10 cellular contexts compared by ENCODE assay signal in genomic region chr3:46539443-46540005, GRCh38. TPM values are rescaled to one million over a fixed set of nuclear protein-coding genes. Genes with fewer than 3 reads are reported as not detected.
DNase-seq lines count a peak whose midpoint lies in the region; ATAC-seq and TF ChIP-seq lines count a peak whose summit lies in the region.
"Had no signal": no experiment of that assay in that cellular context is flagged by ENCODE, and none has a peak within 500 bp of the region (broad histone marks: within the 10 kb centered on the region; RNA-seq: fewer than 3 reads in every experiment).

No MANE protein-coding gene starts in this region.

- H3K27me3 ChIP-seq in SJSA1 (replicated peaks) (no peaks in the 10 kb centered on the region), endodermal cell (ENCODE audit: control insufficient read depth, insufficient read depth, low read length, poor library complexity, severe bottlenecking) (no peaks in the 10 kb centered on the region), tibial artery (peaks cover 0 to 16% of the 10 kb centered on the region in 2 donors)

- H3K36me3 ChIP-seq in SJSA1, result no peaks in the 10 kb centered on the region
- peaks cover 69% of the 10 kb centered on the region for H3K36me3 ChIP-seq in endodermal cell (ENCODE audit: control insufficient read depth, insufficient read depth, low read length)
- H3K36me3 ChIP-seq in tibial artery, result no peaks in the 10 kb centered on the region

- H3K4me1 ChIP-seq in SJSA1 (replicated peaks) (peaks cover 30% of the 10 kb centered on the region), endodermal cell (ENCODE audit: control insufficient read depth, insufficient read depth, low read length) (no peaks in the 10 kb centered on the region), tibial artery (no peaks in the 10 kb centered on the region)

- 93 to 96% methylated on average over 5 to 9 of the region's 9 CpGs for WGBS in endodermal cell (ENCODE audit: insufficient coverage in 1 of 2, insufficient read length in 1 of 2), 2 experiments

- peaks cover 16% of the 10 kb centered on the region for H3K4me1 Mint-ChIP-seq in endodermal cell
- H3K4me1 Mint-ChIP-seq in stimulated activated naive CD8-positive, alpha-beta T cell treated with anti-CD3 and anti-CD28 coated beads, Interleukin-15, amount 100 ng/mL, for 72 hours, result peaks cover 45% of the 10 kb centered on the region

- H3K4me3 ChIP-seq in SJSA1 (no peak overlapping the region; the same call in 1 of the 2 replicates), endodermal cell (ENCODE audit: low read length) (no peak overlapping the region), tibial artery (no peak overlapping the region)

- H3K9me3 ChIP-seq in SJSA1 (replicated peaks), result no peaks in the 10 kb centered on the region; the same call in 1 of the 2 replicates
- no peaks in the 10 kb centered on the region for H3K9me3 ChIP-seq in endodermal cell (ENCODE audit: control insufficient read depth, low read length)
- H3K9me3 ChIP-seq in tibial artery, result no peaks in the 10 kb centered on the region

- TF ChIP-seq CTCF in endodermal cell (conservative IDR thresholded peaks at IDR 0.05) (no peak), tibial artery (IDR thresholded peaks at IDR 0.05) (no peak)

- H3K27ac Mint-ChIP-seq in endodermal cell, result peak overlapping the region; percentile 21
- H3K27ac Mint-ChIP-seq in stimulated activated naive CD8-positive, alpha-beta T cell treated with anti-CD3 and anti-CD28 coated beads, Interleukin-15, amount 100 ng/mL, for 72 hours, result peak overlapping the region in 1 of 2 donors; percentile 93

- peak; percentile 41 for DNase-seq in activated T-cell treated with anti-CD3 and anti-CD28 coated beads, Interleukin-2, amount 50 U/mL, for 1 hour
- DNase-seq in activated T-cell treated with anti-CD3 and anti-CD28 coated beads for 4 hours, result no peak
- no peak for DNase-seq in SJSA1 (ENCODE audit: low read depth in 1 of 2, low spot score in 2 of 2)
- DNase-seq in endodermal cell, result no peak
- no peak for DNase-seq in stimulated activated naive CD8-positive, alpha-beta T cell treated with anti-CD3 and anti-CD28 coated beads, Interleukin-15, amount 100 ng/mL, for 72 hours
- DNase-seq in sciatic nerve (ENCODE audit: low spot score), result no peak
- DNase-seq in kidney glomerular epithelial cell (lab: John Stamatoyannopoulos, UW), result no peak
- no peak for DNase-seq in tibial artery
- DNase-seq: NCI-H526 treated with DMSO at 0.1 percent for 48 hours had no signal

- no peak overlapping the region for H3K4me3 Mint-ChIP-seq in endodermal cell
- peak overlapping the region; percentile 79 to 84 for H3K4me3 Mint-ChIP-seq in stimulated activated naive CD8-positive, alpha-beta T cell treated with anti-CD3 and anti-CD28 coated beads, Interleukin-15, amount 100 ng/mL, for 72 hours

- no peak for ATAC-seq in stimulated activated naive CD8-positive, alpha-beta T cell treated with anti-CD3 and anti-CD28 coated beads, Interleukin-15, amount 100 ng/mL, for 72 hours
- ATAC-seq in sciatic nerve, result no peak

- no peak overlapping the region for H3K9ac ChIP-seq in endodermal cell (ENCODE audit: extremely low read depth, low read length, poor library complexity, severe bottlenecking)

- H3K27ac ChIP-seq in SJSA1 (peak overlapping the region; percentile 51), endodermal cell (ENCODE audit: low read depth, low read length) (no peak overlapping the region), tibial artery (no peak overlapping the region)

- peaks cover 67% of the 10 kb centered on the region for H3K36me3 Mint-ChIP-seq in endodermal cell (ENCODE audit: low read depth)

- H3K9me3 Mint-ChIP-seq in endodermal cell, result no peaks in the 10 kb centered on the region
- H3K9me3 Mint-ChIP-seq in stimulated activated naive CD8-positive, alpha-beta T cell treated with anti-CD3 and anti-CD28 coated beads, Interleukin-15, amount 100 ng/mL, for 72 hours, result peaks cover 0 to 1% of the 10 kb centered on the region in 2 donors

- intact Hi-C loops in sciatic nerve (cut with DNase I) (no loop called here), tibial artery (cut with DNase I; ENCODE audit: low total_unique reads) (no loop called here)

- H3K27me3 Mint-ChIP-seq in endodermal cell (ENCODE audit: insufficient read depth), result no peaks in the 10 kb centered on the region
- H3K27me3 Mint-ChIP-seq in stimulated activated naive CD8-positive, alpha-beta T cell treated with anti-CD3 and anti-CD28 coated beads, Interleukin-15, amount 100 ng/mL, for 72 hours, result no peaks in the 10 kb centered on the region

RNA-seq across cellular contexts. Expression of gene LRRC2, which starts 26.6 kb away (rescaled TPM):
- total RNA-seq in SJSA1 (2014; rRNA removed; shearing (Covaris generic)), result 0.61 and 2.8 TPM in 2 replicates
- total RNA-seq in endodermal cell, result 10 to 100 TPM in 1 of 2 donors, 1 to 10 TPM in 1; 8.9 to 10.2 TPM
- polyA plus RNA-seq in endodermal cell (2013, experiment 1 of 2), result 1.1 TPM
- 0.70 TPM for polyA plus RNA-seq in endodermal cell (2013, experiment 2 of 2)
- total RNA-seq in sciatic nerve, result 2.2 TPM

RNA-seq across cellular contexts. Expression of gene RTP3, which starts 41.7 kb away (rescaled TPM):
- not detected in 2 replicates for total RNA-seq in SJSA1 (2014; rRNA removed; shearing (Covaris generic))
- total RNA-seq in endodermal cell, result not detected
- polyA plus RNA-seq in endodermal cell (2013, experiment 1 of 2), result not detected
- polyA plus RNA-seq in endodermal cell (2013, experiment 2 of 2), result not detected
- total RNA-seq in sciatic nerve, result not detected
- total RNA-seq: cardiac septum had no signal
